15 cellular contexts compared by ENCODE assay signal in genomic region chr2:55843992-55844345, GRCh38.
DNase-seq lines count a peak whose midpoint lies in the region; ATAC-seq and TF ChIP-seq lines count a peak whose summit lies in the region.
"Had no signal": no experiment of that assay in that cellular context is flagged by ENCODE, and none has a peak within 500 bp of the region (broad histone marks: within the 10 kb centered on the region; RNA-seq: fewer than 3 reads in every experiment).

No MANE protein-coding gene starts in this region.

- peaks cover 14 to 87% (median 23%) of the 10 kb centered on the region in 10 experiments; a peak in 15 of 20 replicates for H3K4me1 ChIP-seq in BLaER1 treated with 17β-estradiol and CSF1 and Interleukin-3, amounts not matched to agents 10 nM and 100 nM
- peaks cover 61% of the 10 kb centered on the region for H3K4me1 ChIP-seq in PC-9 (replicated peaks; ENCODE audit: insufficient read depth)
- H3K4me1 ChIP-seq in foreskin keratinocyte, result peaks cover 24% of the 10 kb centered on the region
- H3K4me1 ChIP-seq in skeletal muscle satellite cell (ENCODE audit: control insufficient read depth, insufficient read depth, low read length), result peaks cover 38% of the 10 kb centered on the region
- peaks cover 50% of the 10 kb centered on the region for H3K4me1 ChIP-seq in body of pancreas
- H3K4me1 ChIP-seq: BE2C had no signal

- DNase-seq in PC-9 (peak in 1 of 2 experiments; percentile 22), foreskin keratinocyte (peak; percentile 56 to 61), NCI-H1694 treated with DMSO at 0.1 percent for 48 hours (lab: John Stamatoyannopoulos, UW) (no peak), body of pancreas (no peak), T-helper 1 cell (no peak)
- no peak for DNase-seq in CD4-positive, alpha-beta T cell
- DNase-seq: BE2C; CD8-positive, alpha-beta T cell; DMS79; NCI-H1048; NCI-H1436 treated with DMSO at 0.1 percent for 48 hours; NCI-H2081 treated with DMSO at 0.1 percent for 48 hours had no signal

- TF ChIP-seq CTCF in PC-9 (conservative IDR thresholded peaks at IDR 0.05) (no peak), foreskin keratinocyte (conservative IDR thresholded peaks at IDR 0.05) (no peak), body of pancreas (IDR thresholded peaks at IDR 0.05) (no peak)
- TF ChIP-seq CTCF in CD4-positive, alpha-beta T cell (IDR thresholded peaks at IDR 0.05), result no peak

- intact Hi-C loops in PC-9 (cut with micrococcal nuclease; ENCODE audit: unreplicated experiment), result loop anchor here (1.0 kb wide), 2 partner anchors 18 to 114 kb away; no protein-coding TSS in a partner anchor
- intact Hi-C loops in CD4-positive, alpha-beta T cell (cut with DNase I, micrococcal nuclease), result no loop called here
- intact Hi-C loops in body of pancreas (cut with DNase I), result no loop called here

- peak overlapping the region in 4 of 11 experiments; percentile 50 to 90 (median 75); a peak in 6 of 22 replicates for H3K27ac ChIP-seq in BLaER1 treated with 17β-estradiol and CSF1 and Interleukin-3, amounts not matched to agents 10 nM and 100 nM
- peak overlapping the region; percentile 70 for H3K27ac ChIP-seq in PC-9
- H3K27ac ChIP-seq in foreskin keratinocyte, result peak overlapping the region; percentile 74
- no peak overlapping the region for H3K27ac ChIP-seq in CD4-positive, alpha-beta T cell (ENCODE audit: low read depth, low read length)
- H3K27ac ChIP-seq in body of pancreas, result peak overlapping the region in 2 of 4 donors; percentile 83 to 86
- H3K27ac ChIP-seq: KMS-11 had no signal

- H3K27me3 ChIP-seq in BLaER1 treated with 17β-estradiol and CSF1 and Interleukin-3, amounts not matched to agents 10 nM and 100 nM, result no peaks in the 10 kb centered on the region
- H3K27me3 ChIP-seq in PC-9 (ENCODE audit: insufficient read depth, low read depth) (no peaks in the 10 kb centered on the region), foreskin keratinocyte (no peaks in the 10 kb centered on the region), skeletal muscle satellite cell (ENCODE audit: control insufficient read depth, insufficient read depth, low read length) (no peaks in the 10 kb centered on the region), body of pancreas (no peaks in the 10 kb centered on the region)
- H3K27me3 ChIP-seq in CD4-positive, alpha-beta T cell (ENCODE audit: control insufficient read depth, insufficient read depth, low read length), result no peaks in the 10 kb centered on the region
- H3K27me3 ChIP-seq: BE2C had no signal

- H3K4me2 ChIP-seq in BLaER1 treated with 17β-estradiol and CSF1 and Interleukin-3, amounts not matched to agents 10 nM and 100 nM, result peak overlapping the region in 8 of 11 experiments; percentile 3 to 69 (median 34); a peak in 12 of 22 replicates
- peak overlapping the region; percentile 62 for H3K4me2 ChIP-seq in PC-9
- no peak overlapping the region for H3K4me2 ChIP-seq in skeletal muscle satellite cell (ENCODE audit: low read length)
- H3K4me2 ChIP-seq: KMS-11 had no signal

- H3K9me3 ChIP-seq in BLaER1 treated with 17β-estradiol and CSF1 and Interleukin-3, amounts not matched to agents 10 nM and 100 nM (replicated peaks in 1 of 11), result peaks cover 0 to 35% (median 20%) of the 10 kb centered on the region in 11 experiments; a peak in 18 of 22 replicates
- H3K9me3 ChIP-seq in PC-9 (ENCODE audit: insufficient read depth, low read depth) (no peaks in the 10 kb centered on the region), skeletal muscle satellite cell (replicated peaks; ENCODE audit: low read length) (no peaks in the 10 kb centered on the region), body of pancreas (no peaks in the 10 kb centered on the region)
- H3K9me3 ChIP-seq in CD4-positive, alpha-beta T cell (ENCODE audit: control insufficient read depth, low read length), result no peaks in the 10 kb centered on the region
- H3K9me3 ChIP-seq: BE2C had no signal

- H3K4me3 ChIP-seq in BLaER1 treated with 17β-estradiol and CSF1 and Interleukin-3, amounts not matched to agents 10 nM and 100 nM, result no peak overlapping the region
- no peak overlapping the region for H3K4me3 ChIP-seq in PC-9
- no peak overlapping the region for H3K4me3 ChIP-seq in skeletal muscle satellite cell (ENCODE audit: low read length)
- no peak overlapping the region for H3K4me3 ChIP-seq in body of pancreas

- no peak for ATAC-seq in foreskin keratinocyte
- ATAC-seq in CD4-positive, alpha-beta T cell (ENCODE audit: poor library complexity), result no peak
- ATAC-seq in body of pancreas, result no peak
- ATAC-seq: CD8-positive, alpha-beta T cell had no signal

- POLR2A ChIA-PET in PC-9 (lab: Charles Lee; ENCODE audit: unreplicated experiment), result no interaction called here
- POLR2A ChIA-PET in CD4-positive, alpha-beta T cell (lab: Charles Lee), result no interaction called here

- no peaks in the 10 kb centered on the region for H3K4me1 Mint-ChIP-seq in CD4-positive, alpha-beta T cell (ENCODE audit: low read depth)

- H3K9me2 ChIP-seq in PC-9 (ENCODE audit: insufficient read depth), result no peaks in the 10 kb centered on the region

- no peak overlapping the region for H3K27ac Mint-ChIP-seq in CD4-positive, alpha-beta T cell
- H3K27ac Mint-ChIP-seq: CD8-positive, alpha-beta T cell had no signal

- BruUV-seq in PC-9 (replicated peaks; lab: Mats Ljungman, UMichigan), result no TSS peak

- CTCF ChIA-PET in PC-9 (lab: Charles Lee), result no interaction called here
- CTCF ChIA-PET in CD4-positive, alpha-beta T cell (lab: Charles Lee), result no interaction called here

- H3K36me3 Mint-ChIP-seq in CD4-positive, alpha-beta T cell (ENCODE audit: low read depth), result no peaks in the 10 kb centered on the region
- H3K36me3 Mint-ChIP-seq: CD8-positive, alpha-beta T cell had no signal

- H3K9ac ChIP-seq in BLaER1 treated with 17β-estradiol and CSF1 and Interleukin-3, amounts not matched to agents 10 nM and 100 nM, result peak overlapping the region in 1 of 11 experiments; percentile 68; a peak in 1 of 22 replicates
- peak overlapping the region; percentile 47 for H3K9ac ChIP-seq in skeletal muscle satellite cell (ENCODE audit: low read depth, low read length)
- H3K9ac ChIP-seq: KMS-11 had no signal

- peaks cover 36% of the 10 kb centered on the region for H3F3A ChIP-seq in PC-9 (ENCODE audit: insufficient read depth, low read depth)

- no peak overlapping the region for H2AFZ ChIP-seq in PC-9

- WGBS in body of pancreas, 2 donors, result 88 to 92% methylated on average over 1 of the region's 1 CpG

- H3K9me3 Mint-ChIP-seq in CD4-positive, alpha-beta T cell, result peaks cover 2% of the 10 kb centered on the region
- H3K9me3 Mint-ChIP-seq: CD8-positive, alpha-beta T cell had no signal

- H3K79me2 ChIP-seq in PC-9 (ENCODE audit: low read depth), result no peaks in the 10 kb centered on the region

- H3K27me3 Mint-ChIP-seq in CD4-positive, alpha-beta T cell, result no peaks in the 10 kb centered on the region

- H3K36me3 ChIP-seq in BLaER1 treated with 17β-estradiol and CSF1 and Interleukin-3, amounts not matched to agents 10 nM and 100 nM, result no peaks in the 10 kb centered on the region
- no peaks in the 10 kb centered on the region for H3K36me3 ChIP-seq in PC-9 (ENCODE audit: low read depth)
- no peaks in the 10 kb centered on the region for H3K36me3 ChIP-seq in skeletal muscle satellite cell (ENCODE audit: insufficient read depth, low read length)
- H3K36me3 ChIP-seq in body of pancreas (replicated peaks in 1 of 2; ENCODE audit: insufficient read depth in 1 of 2, low read depth in 2 of 2), result no peaks in the 10 kb centered on the region
- H3K36me3 ChIP-seq: BE2C had no signal

- no peaks in the 10 kb centered on the region for H4K20me1 ChIP-seq in BLaER1 treated with 17β-estradiol and CSF1 and Interleukin-3, amounts not matched to agents 10 nM and 100 nM
- no peaks in the 10 kb centered on the region for H4K20me1 ChIP-seq in PC-9 (ENCODE audit: insufficient read depth)

- TF ChIP-seq POLR2A in body of pancreas (IDR thresholded peaks at IDR 0.05), result no peak

- H3K4me3 Mint-ChIP-seq in CD4-positive, alpha-beta T cell, result no peak overlapping the region
- H3K4me3 Mint-ChIP-seq: CD8-positive, alpha-beta T cell had no signal

Comparison
In these comparisons a context has a peak if more than half of its experiments do, and no peak if none do; other contexts are left out.
1. DNase-seq: peak in foreskin keratinocyte (2 of 2); none in CD4-positive, alpha-beta T cell (0 of 10), NCI-H1694 treated with DMSO at 0.1 percent for 48 hours (single experiment), body of pancreas (0 of 4) and T-helper 1 cell (0 of 5).